In the genomic region with DNA sequence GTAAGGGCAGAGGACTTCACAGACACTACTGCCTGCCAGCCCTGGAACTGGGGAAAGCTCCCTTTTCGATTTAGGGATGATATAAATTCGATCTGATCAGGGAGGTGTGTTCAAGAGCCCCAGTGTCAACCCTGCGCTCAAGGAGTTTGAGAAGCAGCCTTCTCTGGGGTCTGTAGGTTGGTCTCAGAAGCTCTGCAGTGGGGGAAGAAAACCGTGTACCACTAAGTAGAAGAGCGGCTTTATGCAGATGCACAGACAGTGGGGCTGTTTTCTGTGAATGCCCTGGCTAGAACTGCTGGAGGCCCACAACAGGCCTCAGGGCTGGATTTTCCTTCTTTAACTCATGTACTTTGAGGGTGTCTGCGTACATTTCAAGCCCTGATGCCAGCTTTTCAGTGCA, we compare ENCODE assay signal across 27 cellular contexts. TPM values are rescaled to one million over a fixed set of nuclear protein-coding genes. Genes with fewer than 3 reads are reported as not detected.
"Had no signal": no experiment of that assay in that cellular context is flagged by ENCODE, and none has a peak within 500 bp of the region (broad histone marks: within the 10 kb centered on the region; RNA-seq: fewer than 3 reads in every experiment).

No MANE protein-coding gene starts in this region.

- H3K27ac ChIP-seq: prostate gland, skin epidermis, stomach, transverse colon had no signal

- DNase-seq: activated CD4-positive, alpha-beta memory T cell treated with anti-CD3 and anti-CD28 coated beads, Interleukin-2, amount 10 ng/mL, durations not matched to agents 7 days and 5 days; activated CD4-positive, alpha-beta T cell treated with anti-CD3 and anti-CD28 coated beads, Interleukin-2, amount 10 ng/mL, durations not matched to agents 24 days and 14 days; activated effector memory CD4-positive, alpha-beta T cell treated with anti-CD3 and anti-CD28 coated beads, Interleukin-2, amount 50 U/mL, for 16 hours; activated T-cell treated with anti-CD3 and anti-CD28 coated beads, Interleukin-2, amount 50 U/mL, for 72 hours; aorta; effector CD4-positive, alpha-beta T cell; erythroblast; foreskin fibroblast; hippocampal formation; islet precursor cell; left colon; naive thymus-derived CD8-positive, alpha-beta T cell; stimulated activated CD4-positive, alpha-beta T cell treated with anti-CD3 and anti-CD28 coated beads, Interleukin-2, amount 100 ng/mL, for 24 hours; stomach; transverse colon had no signal

- H3K4me3 ChIP-seq: lung, prostate gland, skin epidermis, stomach, transverse colon had no signal

- H3K4me1 ChIP-seq: prostate gland had no signal

- H3K9me3 Mint-ChIP-seq: activated naive CD4-positive, alpha-beta T cell treated with anti-CD3 and anti-CD28 coated beads, Interleukin-2, amount 50 U/mL, for 24 hours; stimulated activated memory B cell treated with anti-CD40 and anti-IgM and Interleukin-4, amounts not matched to agents 10 μg/mL and 1 μg/mL and 100 μg/mL, for 72 hours had no signal

- H3K9me3 ChIP-seq: prostate gland, transverse colon had no signal

- H3K36me3 ChIP-seq: prostate gland, stomach, transverse colon had no signal

- H3K4me1 Mint-ChIP-seq: activated CD4-positive, alpha-beta T cell treated with anti-CD3 and anti-CD28 coated beads, Interleukin-2, amount 10 ng/mL, durations not matched to agents 24 days and 14 days; stimulated activated memory B cell treated with anti-CD40 and anti-IgM and Interleukin-4, amounts not matched to agents 10 μg/mL and 1 μg/mL and 100 μg/mL, for 72 hours had no signal

- H3K4me3 Mint-ChIP-seq: activated CD4-positive, alpha-beta memory T cell treated with anti-CD3 and anti-CD28 coated beads, Interleukin-2, amount 10 ng/mL, durations not matched to agents 7 days and 5 days; activated CD4-positive, alpha-beta T cell treated with anti-CD3 and anti-CD28 coated beads, Interleukin-2, amount 10 ng/mL, durations not matched to agents 24 days and 14 days; activated naive CD4-positive, alpha-beta T cell treated with anti-CD3 and anti-CD28 coated beads, Interleukin-2, amount 50 U/mL, for 24 hours; activated T-cell treated with anti-CD3 and anti-CD28 coated beads, Interleukin-2, amount 50 U/mL, for 72 hours; stimulated activated memory B cell treated with anti-CD40 and anti-IgM and Interleukin-4, amounts not matched to agents 10 μg/mL and 1 μg/mL and 100 μg/mL, for 72 hours had no signal

- H3K36me3 Mint-ChIP-seq: activated naive CD4-positive, alpha-beta T cell treated with anti-CD3 and anti-CD28 coated beads, Interleukin-2, amount 50 U/mL, for 24 hours; brain; stimulated activated memory B cell treated with anti-CD40 and anti-IgM and Interleukin-4, amounts not matched to agents 10 μg/mL and 1 μg/mL and 100 μg/mL, for 72 hours had no signal

- H3K27ac Mint-ChIP-seq: activated CD4-positive, alpha-beta memory T cell treated with anti-CD3 and anti-CD28 coated beads, Interleukin-2, amount 10 ng/mL, durations not matched to agents 7 days and 5 days; activated CD4-positive, alpha-beta T cell treated with anti-CD3 and anti-CD28 coated beads, Interleukin-2, amount 10 ng/mL, durations not matched to agents 24 days and 14 days; activated naive CD4-positive, alpha-beta T cell treated with anti-CD3 and anti-CD28 coated beads, Interleukin-2, amount 50 U/mL, for 24 hours; activated T-cell treated with anti-CD3 and anti-CD28 coated beads, Interleukin-2, amount 50 U/mL, for 72 hours; brain; naive thymus-derived CD8-positive, alpha-beta T cell; stimulated activated memory B cell treated with anti-CD40 and anti-IgM and Interleukin-4, amounts not matched to agents 10 μg/mL and 1 μg/mL and 100 μg/mL, for 72 hours had no signal

- ATAC-seq: activated CD4-positive, CD25-positive, alpha-beta regulatory T cell treated with anti-CD3 and anti-CD28 coated beads, Interleukin-2, amount 50 U/mL, for 24 hours; activated T-cell treated with anti-CD3 and anti-CD28 coated beads, Interleukin-2, amount 50 U/mL, for 72 hours; left colon; naive thymus-derived CD8-positive, alpha-beta T cell; stimulated activated memory B cell treated with anti-CD40 and anti-IgM and Interleukin-4, amounts not matched to agents 10 μg/mL and 1 μg/mL and 100 μg/mL, for 72 hours had no signal

RNA-seq across cellular contexts. Expression of gene TBX20, which starts 6.4 kb away (rescaled TPM):
- total RNA-seq: aorta; chondrocyte; fibroblast of lung; glomerular endothelial cell; naive thymus-derived CD8-positive, alpha-beta T cell; osteocyte; stomach; temporal lobe; transverse colon had no signal
- polyA plus RNA-seq: lung; naive thymus-derived CD8-positive, alpha-beta T cell; stomach had no signal
